ENCODE assay signal across 16 cellular contexts in the genomic region with DNA sequence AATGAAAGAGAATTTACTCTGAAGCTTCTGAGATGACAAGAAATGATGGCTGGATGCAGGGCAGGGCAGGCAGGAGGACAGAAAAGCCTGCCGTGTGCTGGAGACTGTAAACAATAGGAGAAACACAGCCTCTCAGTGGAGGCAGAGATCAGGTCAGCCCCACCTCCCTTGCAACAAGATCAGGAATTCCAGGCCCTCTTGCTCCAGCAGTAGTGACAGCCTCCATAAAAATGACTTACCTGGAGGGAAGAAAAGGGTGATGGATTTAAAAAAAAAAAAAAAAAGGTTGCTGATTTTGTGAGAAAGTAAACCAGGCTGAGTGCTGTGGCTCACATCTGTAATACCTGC.
DNase-seq lines count a peak whose midpoint lies in the region; ATAC-seq and TF ChIP-seq lines count a peak whose summit lies in the region.
"Had no signal": no experiment of that assay in that cellular context is flagged by ENCODE, and none has a peak within 500 bp of the region (broad histone marks: within the 10 kb centered on the region; RNA-seq: fewer than 3 reads in every experiment).

No MANE protein-coding gene starts in this region.

- H2AFZ ChIP-seq in PC-3 (ENCODE audit: low read length) (no peak overlapping the region), hepatocyte (peak overlapping the region; percentile 37), trophoblast cell (ENCODE audit: insufficient read depth, low read length, poor library complexity) (no peak overlapping the region)

- POLR2A ChIA-PET in PC-3 (lab: Charles Lee; ENCODE audit: unreplicated experiment), result no interaction called here

- H4K12ac ChIP-seq in trophoblast cell (ENCODE audit: low read depth, low read length), result no peak overlapping the region

- H2AK5ac ChIP-seq in trophoblast cell (ENCODE audit: low read length), result no peak overlapping the region

- H3K9ac ChIP-seq in PC-3 (ENCODE audit: low read length) (no peak overlapping the region), trophoblast cell (ENCODE audit: low read length) (no peak overlapping the region)

- H3K27me3 ChIP-seq in PC-3 (ENCODE audit: low read length) (no peaks in the 10 kb centered on the region), hepatocyte (no peaks in the 10 kb centered on the region), trophoblast cell (ENCODE audit: insufficient read depth, low read length) (no peaks in the 10 kb centered on the region)
- H3K27me3 ChIP-seq: neutrophil, right atrium auricular region had no signal

- 23% methylated on average over 1 of the region's 1 CpG for WGBS in hepatocyte (ENCODE audit: low lambda C conversion rate, missing lambda C conversion rate)
- WGBS in trophoblast cell (ENCODE audit: extremely low coverage, insufficient coverage, insufficient read length), result no CpG with 5 or more reads among the region's 1 CpG

- no peak overlapping the region for H3K14ac ChIP-seq in trophoblast cell (ENCODE audit: low read length)

- no peak overlapping the region for H2BK12ac ChIP-seq in trophoblast cell (ENCODE audit: low read length)

- H3K9me3 ChIP-seq in PC-3 (ENCODE audit: low read length) (0 out of 2 replicates have a peak, but pooled peaks cover 4% of the 10 kb centered on the region), hepatocyte (ENCODE audit: low read depth) (no peaks in the 10 kb centered on the region), trophoblast cell (ENCODE audit: insufficient read depth, low read depth, low read length) (no peaks in the 10 kb centered on the region)
- H3K9me3 ChIP-seq: neutrophil, right atrium auricular region had no signal

- H3K36me3 ChIP-seq in PC-3 (ENCODE audit: low read depth, low read length) (no peaks in the 10 kb centered on the region), hepatocyte (replicated peaks; ENCODE audit: insufficient read depth, low read depth) (no peaks in the 10 kb centered on the region), trophoblast cell (ENCODE audit: control insufficient read depth in 1 of 2, insufficient read depth in 2 of 2, low read length in 2 of 2) (no peaks in the 10 kb centered on the region)
- H3K36me3 ChIP-seq: neutrophil, right atrium auricular region, WERI-Rb-1 had no signal

- no peak overlapping the region for H3K4ac ChIP-seq in trophoblast cell (ENCODE audit: low read depth, low read length)

- no TSS peak for BruUV-seq in PC-3 (replicated peaks; lab: Mats Ljungman, UMichigan)

- H3K4me2 ChIP-seq in PC-3 (ENCODE audit: low read length) (peak overlapping the region; percentile 55), hepatocyte (peak overlapping the region; percentile 42), trophoblast cell (ENCODE audit: low read length) (no peak overlapping the region)

- ATAC-seq in PC-3 (no peak), HG03378 (IDR thresholded peaks at IDR 0.05; ENCODE audit: unreplicated experiment) (no peak), GM18867 (IDR thresholded peaks at IDR 0.05; ENCODE audit: unreplicated experiment) (no peak)
- ATAC-seq: activated CD8-positive, alpha-beta T cell treated with anti-CD3 and anti-CD28 coated beads for 36 hours; T-cell had no signal

- no peak overlapping the region for H4K8ac ChIP-seq in trophoblast cell (ENCODE audit: low read depth, low read length)

- no peak overlapping the region for H4K91ac ChIP-seq in trophoblast cell (ENCODE audit: low read depth, low read length)

- H3K79me2 ChIP-seq in PC-3 (ENCODE audit: low read length) (no peaks in the 10 kb centered on the region), hepatocyte (no peaks in the 10 kb centered on the region), trophoblast cell (ENCODE audit: control insufficient read depth, insufficient read depth, low read length, poor library complexity) (no peaks in the 10 kb centered on the region)

- peak overlapping the region; percentile 8 for H2BK5ac ChIP-seq in trophoblast cell (ENCODE audit: low read depth, low read length, poor library complexity)

- H2BK120ac ChIP-seq in trophoblast cell (ENCODE audit: insufficient read depth, low read length, poor library complexity), result no peak overlapping the region

- H3K4me1 ChIP-seq in PC-3 (ENCODE audit: insufficient read depth, low read length) (no peaks in the 10 kb centered on the region), hepatocyte (ENCODE audit: insufficient read depth) (peaks cover 18% of the 10 kb centered on the region), trophoblast cell (ENCODE audit: control insufficient read depth in 1 of 2, insufficient read depth in 2 of 2, low read length in 2 of 2) (peaks cover 8 to 13% of the 10 kb centered on the region in 2 experiments)
- H3K4me1 ChIP-seq: right atrium auricular region had no signal

- intact Hi-C loops in PC-3 (cut with micrococcal nuclease), result no loop called here

- CTCF ChIA-PET in PC-3 (lab: Charles Lee), result no interaction called here

- DNase-seq in ELF-1 (ENCODE audit: low read depth, low spot score) (peak; percentile 62), PC-3 (no peak), hepatocyte (ENCODE audit: low spot score) (no peak), trophoblast cell (no peak), erythroblast (lab: John Stamatoyannopoulos, UW) (no peak), DMS114 treated with DMSO at 0.1 percent for 48 hours (lab: John Stamatoyannopoulos, UW; ENCODE audit: unreplicated experiment) (no peak)
- DNase-seq: dermis blood vessel endothelial cell, kidney, midbrain had no signal

- TF ChIP-seq POLR2A in erythroblast (IDR thresholded peaks at IDR 0.05; ENCODE audit: low read length), result no peak

- H4K20me1 ChIP-seq in PC-3 (ENCODE audit: low read length), result no peaks in the 10 kb centered on the region
- no peaks in the 10 kb centered on the region for H4K20me1 ChIP-seq in hepatocyte (ENCODE audit: insufficient read depth, poor library complexity, severe bottlenecking)

- H3K9me2 ChIP-seq in PC-3 (replicated peaks; ENCODE audit: low read length) (no peaks in the 10 kb centered on the region), hepatocyte (replicated peaks; ENCODE audit: insufficient read depth) (no peaks in the 10 kb centered on the region)

- peaks cover 3% of the 10 kb centered on the region for H3K79me1 ChIP-seq in trophoblast cell (ENCODE audit: low read length)

- H3F3A ChIP-seq in PC-3 (ENCODE audit: low read length, unreplicated experiment), result no peaks in the 10 kb centered on the region

- TF ChIP-seq CTCF in PC-3 (conservative IDR thresholded peaks at IDR 0.05; ENCODE audit: low read depth, low read length), result no peak
- TF ChIP-seq CTCF in hepatocyte (IDR thresholded peaks at IDR 0.05; ENCODE audit: poor library complexity), result no peak

- H3K23ac ChIP-seq in trophoblast cell (ENCODE audit: low read length), result no peak overlapping the region

- no peak overlapping the region for H3K4me3 ChIP-seq in PC-3 (ENCODE audit: low read length)
- H3K4me3 ChIP-seq in hepatocyte, result no peak overlapping the region
- H3K4me3 ChIP-seq in trophoblast cell (ENCODE audit: low read depth, low read length), result no peak overlapping the region
- H3K4me3 ChIP-seq: right atrium auricular region had no signal

- no peak overlapping the region for H3K18ac ChIP-seq in trophoblast cell (ENCODE audit: low read length)

- no peak overlapping the region for H3K27ac ChIP-seq in PC-3 (ENCODE audit: low read length)
- H3K27ac ChIP-seq in hepatocyte, result peak overlapping the region; percentile 44
- H3K27ac ChIP-seq in trophoblast cell (ENCODE audit: low read depth, low read length), result peak overlapping the region; percentile 65
- H3K27ac ChIP-seq: neutrophil, right atrium auricular region, WERI-Rb-1 had no signal
